Comparison of ENCODE assay signal across 22 cellular contexts in the genomic region with DNA sequence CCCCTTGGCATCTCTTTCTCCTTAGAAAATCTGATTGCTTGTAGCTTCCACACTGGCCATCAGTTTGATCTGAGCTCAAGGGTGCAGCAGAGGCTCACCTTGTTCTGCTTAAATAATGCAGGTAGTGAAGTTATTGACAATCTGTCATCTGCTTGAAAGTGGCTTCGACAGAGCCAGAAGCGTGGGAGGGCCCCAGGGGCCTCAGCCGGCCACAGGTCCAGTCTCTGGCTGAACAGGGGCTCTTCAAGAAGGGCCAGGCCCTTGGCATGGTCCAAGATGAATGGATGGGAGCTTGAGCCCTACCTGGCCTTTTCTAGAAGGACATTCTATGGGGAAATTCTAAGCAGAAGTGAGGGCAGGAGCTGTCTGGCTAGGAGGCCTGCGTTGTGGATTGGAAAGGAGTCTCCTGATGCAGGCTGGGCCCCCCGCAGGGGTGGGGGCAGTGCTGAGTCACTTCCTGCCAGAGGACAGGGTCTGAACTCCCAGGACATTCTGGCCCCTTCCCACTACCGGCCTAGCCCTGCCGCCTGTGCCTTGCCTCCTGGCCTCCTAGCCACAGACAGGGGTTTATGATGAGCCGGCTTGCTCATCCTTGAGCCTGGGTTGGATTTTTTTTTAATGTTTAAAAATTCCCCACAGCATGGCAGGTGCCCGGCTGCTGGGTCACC.
DNase-seq lines count a peak whose midpoint lies in the region; ATAC-seq, FAIRE-seq and TF ChIP-seq lines count a peak whose summit lies in the region.
"Had no signal": no experiment of that assay in that cellular context is flagged by ENCODE, and none has a peak within 500 bp of the region (broad histone marks: within the 10 kb centered on the region; RNA-seq: fewer than 3 reads in every experiment).

No MANE protein-coding gene starts in this region.

- no peaks in the 10 kb centered on the region for H3K9me3 ChIP-seq in HepG2 (ENCODE audit: low read length)
- peaks cover 0 to 12% (median 5%) of the 10 kb centered on the region in 3 donors for H3K9me3 ChIP-seq in tibial artery

- H3K27ac ChIP-seq in HepG2 (ENCODE audit: extremely low read length, insufficient read depth, low read length) (no peak overlapping the region), tibial artery (no peak overlapping the region)
- H3K27ac ChIP-seq: epithelial cell of prostate, tibial nerve had no signal

- no peaks in the 10 kb centered on the region for H3K36me3 ChIP-seq in HepG2 (replicated peaks in 1 of 2; ENCODE audit: control insufficient read depth in 1 of 2, insufficient read depth in 2 of 2, low read length in 2 of 2)
- no peaks in the 10 kb centered on the region for H3K36me3 ChIP-seq in tibial artery
- H3K36me3 ChIP-seq: tibial nerve had no signal

- peak; percentile 52; the same call in 2 of the 3 replicates for ATAC-seq in HepG2
- ATAC-seq: left colon, natural killer cell, right cardiac atrium had no signal

- no peak for FAIRE-seq in HepG2 (lab: Jason Lieb, UNC)
- FAIRE-seq: A204.1 had no signal

- 0 out of 2 replicates have a peak, but pooled peaks cover 2% of the 10 kb centered on the region for H4K20me1 ChIP-seq in HepG2 (ENCODE audit: insufficient read depth, low read length)

- WGBS in HepG2 (ENCODE audit: low lambda C conversion rate), result 16% methylated on average over 8 of the region's 9 CpGs

- H3K4me2 ChIP-seq in HepG2 (ENCODE audit: low read depth, low read length), result no peak overlapping the region

- POLR2A ChIA-PET in HepG2 (lab: Yijun Ruan, JAX), result no interaction called here

- no peak overlapping the region for H3K9ac ChIP-seq in HepG2 (ENCODE audit: insufficient read depth, low read depth, low read length)

- peaks cover 0 to 8% of the 10 kb centered on the region in 2 experiments; a peak in 1 of 5 replicates for H3K27me3 ChIP-seq in HepG2 (ENCODE audit: control insufficient read depth in 1 of 2, insufficient read depth in 2 of 2, low read length in 2 of 2)
- H3K27me3 ChIP-seq in tibial artery, result peaks cover 0 to 65% of the 10 kb centered on the region in 2 donors
- H3K27me3 ChIP-seq: tibial nerve had no signal

- in situ Hi-C loops in HepG2 (cut with HindIII; ENCODE audit: extremely low pct_ligation_motif_present, low pct_unique_long_range_greater_than_20kb), result no loop called here

- TF ChIP-seq POLR2A in HepG2 (IDR thresholded peaks at IDR 0.05; ENCODE audit: insufficient read depth in 1 of 2, low read depth in 2 of 2, low read length in 2 of 2), result no peak

- intact Hi-C loops in HepG2 (cut with micrococcal nuclease; ENCODE audit: unreplicated experiment) (no loop called here), tibial artery (cut with DNase I; ENCODE audit: low total_unique reads) (no loop called here)

- H2AFZ ChIP-seq in HepG2 (ENCODE audit: low read length), result no peak overlapping the region

- no peak for TF ChIP-seq RAD21 in HepG2 (CRISPR knock-in tag; IDR thresholded peaks at IDR 0.05)

- no peak for TF ChIP-seq EP300 in HepG2 (IDR thresholded peaks at IDR 0.05; ENCODE audit: low read depth in 2 of 2, low read length in 2 of 2)
- TF ChIP-seq EP300 in HepG2 (CRISPR knock-in tag; IDR thresholded peaks at IDR 0.05; ENCODE audit: borderline replicate concordance), result no peak

- TF ChIP-seq CTCF in HepG2 (CRISPR knock-in tag; IDR thresholded peaks at IDR 0.05) (no peak), tibial artery (IDR thresholded peaks at IDR 0.05) (no peak)

- no peak overlapping the region for H3K4me3 ChIP-seq in HepG2 (replicated peaks in 1 of 3; ENCODE audit: insufficient read depth in 1 of 3, low read depth in 2 of 3, low read length in 3 of 3)
- H3K4me3 ChIP-seq in tibial artery, result no peak overlapping the region
- H3K4me3 ChIP-seq: tibial nerve had no signal

- no peaks in the 10 kb centered on the region for H3K79me2 ChIP-seq in HepG2 (ENCODE audit: insufficient read depth, low read length)

- H3K4me1 ChIP-seq in HepG2 (ENCODE audit: insufficient read depth, low read length) (peaks cover 10% of the 10 kb centered on the region; the same call in 1 of the 2 replicates), tibial artery (no peaks in the 10 kb centered on the region)
- H3K4me1 ChIP-seq: tibial nerve had no signal

- no TSS peak for BruUV-seq in HepG2 (replicated peaks; lab: Mats Ljungman, UMichigan)

- DNase-seq in NCI-H146 (lab: John Stamatoyannopoulos, UW), result peak; percentile 46
- no peak for DNase-seq in NCI-H146 treated with DMSO at 0.1 percent for 48 hours (lab: John Stamatoyannopoulos, UW; ENCODE audit: unreplicated experiment)
- peak; percentile 18 for DNase-seq in SHP77 treated with DMSO at 0.1 percent for 48 hours (lab: John Stamatoyannopoulos, UW)
- peak; percentile 5 for DNase-seq in HepG2 (ENCODE audit: low spot score)
- DNase-seq in tibial artery, result peak; percentile 8 to 34
- DNase-seq in NCI-H2227 (lab: John Stamatoyannopoulos, UW; ENCODE audit: unreplicated experiment), result no peak
- no peak for DNase-seq in middle frontal gyrus (ENCODE audit: extremely low spot score, low spot score)
- no peak for DNase-seq in activated naive CD4-positive, alpha-beta T cell treated with anti-CD3 and anti-CD28 coated beads, Interleukin-2, amount 50 U/mL, for 16 hours
- DNase-seq: activated CD4-positive, alpha-beta T cell treated with anti-CD3 and anti-CD28 coated beads for 48 hours; activated T-cell treated with anti-CD3 and anti-CD28 coated beads for 4 hours; CD4-positive, alpha-beta T cell; cerebellar nuclear complex; GF-D8; left colon; natural killer cell; NCI-H187 treated with DMSO at 0.1 percent for 48 hours; NCI-H82; stimulated activated CD4-positive, alpha-beta T cell treated with anti-CD3 and anti-CD28 coated beads, Interleukin-4, amount 100 ng/mL, for 24 hours had no signal

- CTCF ChIA-PET in HepG2 (lab: Yijun Ruan, JAX; ENCODE audit: low intra/inter-chr PET ratio, low total read pairs), result no interaction called here

TF ChIP-seq in HepG2, 621 proteins besides CTCF, POLR2A, EP300 and RAD21 (continues in another document):
- TF ChIP-seq RARG (CRISPR knock-in tag; IDR thresholded peaks at IDR 0.05; ENCODE audit: low read depth), result no peak
- no peak for TF ChIP-seq ZNF367 (CRISPR knock-in tag; IDR thresholded peaks at IDR 0.05; ENCODE audit: borderline replicate concordance)
- TF ChIP-seq NFE2L2 (IDR thresholded peaks at IDR 0.05; ENCODE audit: low read length), result no peak
- TF ChIP-seq, protein P1, sequence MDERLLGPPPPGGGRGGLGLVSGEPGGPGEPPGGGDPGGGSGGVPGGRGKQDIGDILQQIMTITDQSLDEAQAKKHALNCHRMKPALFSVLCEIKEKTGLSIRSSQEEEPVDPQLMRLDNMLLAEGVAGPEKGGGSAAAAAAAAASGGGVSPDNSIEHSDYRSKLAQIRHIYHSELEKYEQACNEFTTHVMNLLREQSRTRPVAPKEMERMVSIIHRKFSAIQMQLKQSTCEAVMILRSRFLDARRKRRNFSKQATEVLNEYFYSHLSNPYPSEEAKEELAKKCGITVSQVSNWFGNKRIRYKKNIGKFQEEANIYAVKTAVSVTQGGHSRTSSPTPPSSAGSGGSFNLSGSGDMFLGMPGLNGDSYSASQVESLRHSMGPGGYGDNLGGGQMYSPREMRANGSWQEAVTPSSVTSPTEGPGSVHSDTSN (CRISPR knock-in tag; IDR thresholded peaks at IDR 0.05), result no peak
- no peak for TF ChIP-seq MYNN (CRISPR knock-in tag; IDR thresholded peaks at IDR 0.05; ENCODE audit: low read depth)
- no peak for TF ChIP-seq DPF2 (CRISPR knock-in tag; IDR thresholded peaks at IDR 0.05; ENCODE audit: borderline replicate concordance, low read depth)
- TF ChIP-seq ZNF24 (IDR thresholded peaks at IDR 0.05), result no peak
- no peak for TF ChIP-seq ZSCAN29 (CRISPR knock-in tag; conservative IDR thresholded peaks at IDR 0.05)
- no peak for TF ChIP-seq SAFB2 (CRISPR knock-in tag; IDR thresholded peaks at IDR 0.05; ENCODE audit: borderline replicate concordance, low read depth)
- TF ChIP-seq BHLHE40 (IDR thresholded peaks at IDR 0.05; ENCODE audit: low read length), result no peak
- TF ChIP-seq, protein P2, sequence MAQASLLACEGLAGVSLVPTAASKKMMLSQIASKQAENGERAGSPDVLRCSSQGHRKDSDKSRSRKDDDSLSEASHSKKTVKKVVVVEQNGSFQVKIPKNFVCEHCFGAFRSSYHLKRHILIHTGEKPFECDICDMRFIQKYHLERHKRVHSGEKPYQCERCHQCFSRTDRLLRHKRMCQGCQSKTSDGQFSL (CRISPR knock-in tag; IDR thresholded peaks at IDR 0.05), result no peak
- TF ChIP-seq ZC3H4 (CRISPR knock-in tag; IDR thresholded peaks at IDR 0.05; ENCODE audit: borderline replicate concordance), result no peak
- peak; percentile 68; the same call in 1 of the 2 replicates for TF ChIP-seq ZNF441 (CRISPR knock-in tag; IDR thresholded peaks at IDR 0.05; ENCODE audit: borderline replicate concordance)
- no peak for TF ChIP-seq ZKSCAN8 (CRISPR knock-in tag; IDR thresholded peaks at IDR 0.05; ENCODE audit: borderline replicate concordance)
- TF ChIP-seq SRSF9 (IDR thresholded peaks at IDR 0.05; ENCODE audit: borderline replicate concordance, insufficient read depth, low read depth, low read length, poor library complexity, severe bottlenecking), result no peak
- no peak for TF ChIP-seq TSC22D2 (CRISPR knock-in tag; IDR thresholded peaks at IDR 0.05; ENCODE audit: borderline replicate concordance)
- TF ChIP-seq, protein P3, sequence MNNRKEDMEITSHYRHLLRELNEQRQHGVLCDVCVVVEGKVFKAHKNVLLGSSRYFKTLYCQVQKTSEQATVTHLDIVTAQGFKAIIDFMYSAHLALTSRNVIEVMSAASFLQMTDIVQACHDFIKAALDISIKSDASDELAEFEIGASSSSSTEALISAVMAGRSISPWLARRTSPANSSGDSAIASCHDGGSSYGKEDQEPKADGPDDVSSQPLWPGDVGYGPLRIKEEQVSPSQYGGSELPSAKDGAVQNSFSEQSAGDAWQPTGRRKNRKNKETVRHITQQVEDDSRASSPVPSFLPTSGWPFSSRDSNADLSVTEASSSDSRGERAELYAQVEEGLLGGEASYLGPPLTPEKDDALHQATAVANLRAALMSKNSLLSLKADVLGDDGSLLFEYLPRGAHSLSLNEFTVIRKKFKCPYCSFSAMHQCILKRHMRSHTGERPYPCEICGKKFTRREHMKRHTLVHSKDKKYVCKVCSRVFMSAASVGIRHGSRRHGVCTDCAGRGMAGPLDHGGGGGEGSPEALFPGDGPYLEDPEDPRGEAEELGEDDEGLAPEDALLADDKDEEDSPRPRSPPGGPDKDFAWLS (CRISPR knock-in tag; IDR thresholded peaks at IDR 0.05; ENCODE audit: borderline replicate concordance), result no peak
- no peak for TF ChIP-seq HDAC2 (CRISPR knock-in tag; IDR thresholded peaks at IDR 0.05)
- peak; percentile 52; the same call in 1 of the 2 replicates for TF ChIP-seq ETV5 (CRISPR knock-in tag; IDR thresholded peaks at IDR 0.05; ENCODE audit: borderline replicate concordance)
- TF ChIP-seq DNMT3B (CRISPR knock-in tag; conservative IDR thresholded peaks at IDR 0.05), result no peak

Comparison
In these comparisons a context has a peak if more than half of its experiments do, and no peak if none do; other contexts are left out.
1. DNase-seq: peak in NCI-H146 (single experiment), SHP77 treated with DMSO at 0.1 percent for 48 hours (single experiment), HepG2 (single experiment) and tibial artery (2 of 2); none in NCI-H146 treated with DMSO at 0.1 percent for 48 hours (single experiment), NCI-H2227 (single experiment), middle frontal gyrus (single experiment) and activated naive CD4-positive, alpha-beta T cell treated with anti-CD3 and anti-CD28 coated beads, Interleukin-2, amount 50 U/mL, for 16 hours (single experiment).